Comparison of ENCODE assay signal across 37 cellular contexts in genomic region chr5:150239794-150240122, GRCh38. TPM values are rescaled to one million over a fixed set of nuclear protein-coding genes. Genes with fewer than 3 reads are reported as not detected.
"Had no signal": no experiment of that assay in that cellular context is flagged by ENCODE, and none has a peak within 500 bp of the region (broad histone marks: within the 10 kb centered on the region; RNA-seq: fewer than 3 reads in every experiment).

No MANE protein-coding gene starts in this region.

- H3K4me3 ChIP-seq: esophagus muscularis mucosa, gastroesophageal sphincter had no signal

- H3K36me3 Mint-ChIP-seq: activated naive CD8-positive, alpha-beta T cell; T-cell had no signal

- H3K9me3 Mint-ChIP-seq: activated B cell treated with CpG ODN at 0.5 μM for 24 hours; activated CD8-positive, alpha-beta T cell treated with anti-CD3 and anti-CD28 coated beads for 36 hours; activated T-cell treated with anti-CD3 and anti-CD28 coated beads, Interleukin-2, amount 50 U/mL, for 4 hours; activated T-helper 17 cell treated with anti-CD3 and anti-CD28 coated beads, Interleukin-2, amount 50 U/mL, for 72 hours; effector memory CD8-positive, alpha-beta T cell; T-cell; T-helper 1 cell treated with Interleukin-12 subunit alpha and Interleukin-12 subunit beta and Interleukin-4 antibody, amounts not matched to agents 30 μg/mL and 1 μg/mL, for 36 hours had no signal

- H3K27me3 ChIP-seq: brain microvascular endothelial cell, esophagus muscularis mucosa, gastroesophageal sphincter had no signal

- H3K4me1 Mint-ChIP-seq: activated B cell treated with CpG ODN at 0.5 μM for 24 hours; activated T-helper 17 cell treated with anti-CD3 and anti-CD28 coated beads, Interleukin-2, amount 50 U/mL, for 72 hours; T-cell had no signal

- H3K27me3 Mint-ChIP-seq: activated B cell treated with CpG ODN at 0.5 μM for 24 hours; activated CD8-positive, alpha-beta T cell treated with anti-CD3 and anti-CD28 coated beads for 36 hours; activated naive CD8-positive, alpha-beta T cell; activated T-helper 17 cell treated with anti-CD3 and anti-CD28 coated beads, Interleukin-2, amount 50 U/mL, for 72 hours had no signal

- FAIRE-seq: astrocyte, colon had no signal

- H3K36me3 ChIP-seq: brain microvascular endothelial cell, WERI-Rb-1 had no signal

- H3K4me3 Mint-ChIP-seq: activated B cell treated with CpG ODN at 0.5 μM for 24 hours; activated CD8-positive, alpha-beta T cell treated with anti-CD3 and anti-CD28 coated beads for 36 hours; activated naive CD8-positive, alpha-beta T cell; activated T-cell treated with anti-CD3 and anti-CD28 coated beads, Interleukin-2, amount 50 U/mL, for 4 hours; activated T-helper 17 cell treated with anti-CD3 and anti-CD28 coated beads, Interleukin-2, amount 50 U/mL, for 72 hours; effector memory CD8-positive, alpha-beta T cell; T-cell; T-helper 1 cell treated with Interleukin-12 subunit alpha and Interleukin-12 subunit beta and Interleukin-4 antibody, amounts not matched to agents 30 μg/mL and 1 μg/mL, for 36 hours had no signal

- H3K27ac Mint-ChIP-seq: activated B cell treated with CpG ODN at 0.5 μM for 24 hours; activated CD8-positive, alpha-beta T cell treated with anti-CD3 and anti-CD28 coated beads for 36 hours; activated naive CD8-positive, alpha-beta T cell; activated T-helper 17 cell treated with anti-CD3 and anti-CD28 coated beads, Interleukin-2, amount 50 U/mL, for 72 hours; effector memory CD8-positive, alpha-beta T cell; T-cell; T-helper 1 cell treated with Interleukin-12 subunit alpha and Interleukin-12 subunit beta and Interleukin-4 antibody, amounts not matched to agents 30 μg/mL and 1 μg/mL, for 36 hours had no signal

- DNase-seq: activated B cell treated with CpG ODN at 0.5 μM for 24 hours; activated CD4-positive, alpha-beta T cell treated with anti-CD3 and anti-CD28 coated beads for 48 hours; activated CD4-positive, alpha-beta T cell treated with anti-CD3 and anti-CD28 coated beads, Interleukin-2, amount 50 U/mL, for 1 hour; activated CD4-positive, alpha-beta T cell treated with anti-CD3 and anti-CD28 coated beads, Interleukin-2, amount 50 U/mL, for 48 hours; activated CD8-positive, alpha-beta memory T cell treated with anti-CD3 and anti-CD28 coated beads for 24 hours; activated CD8-positive, alpha-beta T cell treated with anti-CD3 and anti-CD28 coated beads for 36 hours; activated effector memory CD4-positive, alpha-beta T cell treated with Interleukin-2 at 50 U/mL for 16 hours; activated gamma-delta T cell treated with Interleukin-2 at 50 U/mL for 16 hours; activated naive CD4-positive, alpha-beta T cell treated with anti-CD3 and anti-CD28 coated beads, Interleukin-2, amount 50 U/mL, for 16 hours; activated naive CD4-positive, alpha-beta T cell treated with Interleukin-2 at 50 U/mL for 16 hours; activated T-cell treated with anti-CD3 and anti-CD28 coated beads, Interleukin-2, amount 50 U/mL, for 4 hours; amniotic stem cell; anterior cingulate cortex; brain microvascular endothelial cell; caudate nucleus; cortex of kidney; dermis blood vessel endothelial cell; effector CD4-positive, alpha-beta T cell; effector memory CD8-positive, alpha-beta T cell; erythroblast; foreskin melanocyte; SW 1271; T-cell; T1000; WERI-Rb-1 had no signal

- H3K27ac ChIP-seq: brain microvascular endothelial cell, esophagus muscularis mucosa, gastroesophageal sphincter, WERI-Rb-1 had no signal

- ATAC-seq: activated CD4-positive, CD25-positive, alpha-beta regulatory T cell treated with anti-CD3 and anti-CD28 coated beads, Interleukin-2, amount 50 U/mL, for 24 hours; activated CD8-positive, alpha-beta T cell treated with anti-CD3 and anti-CD28 coated beads for 36 hours; activated T-cell treated with anti-CD3 and anti-CD28 coated beads, Interleukin-2, amount 50 U/mL, for 4 hours; activated T-helper 17 cell treated with anti-CD3 and anti-CD28 coated beads, Interleukin-2, amount 50 U/mL, for 72 hours; effector memory CD8-positive, alpha-beta T cell; gastroesophageal sphincter; T-cell had no signal

- H3K9me3 ChIP-seq: esophagus muscularis mucosa, gastroesophageal sphincter had no signal

RNA-seq across cellular contexts. Expression of gene CAMK2A, which starts 49.8 kb away (rescaled TPM):
- total RNA-seq: activated B cell treated with CpG ODN at 0.5 μM for 24 hours; activated CD8-positive, alpha-beta T cell treated with anti-CD3 and anti-CD28 coated beads for 36 hours; activated T-cell treated with anti-CD3 and anti-CD28 coated beads, Interleukin-2, amount 50 U/mL, for 4 hours; activated T-helper 17 cell treated with anti-CD3 and anti-CD28 coated beads, Interleukin-2, amount 50 U/mL, for 72 hours; chondrocyte; dermis blood vessel endothelial cell; glomerular endothelial cell; T-cell; T-helper 2 cell treated with Interferon-gamma antibody and Interleukin-4, amounts not matched to agents 100 ng/mL and 5 ng/mL, for 36 hours had no signal

RNA-seq across cellular contexts. Expression of gene SLC6A7, which starts 49.9 kb away (rescaled TPM):
- total RNA-seq: activated B cell treated with CpG ODN at 0.5 μM for 24 hours; activated CD8-positive, alpha-beta T cell treated with anti-CD3 and anti-CD28 coated beads for 36 hours; activated T-cell treated with anti-CD3 and anti-CD28 coated beads, Interleukin-2, amount 50 U/mL, for 4 hours; activated T-helper 17 cell treated with anti-CD3 and anti-CD28 coated beads, Interleukin-2, amount 50 U/mL, for 72 hours; astrocyte; chondrocyte; dermis blood vessel endothelial cell; esophagus muscularis mucosa; fibroblast of lung; gastroesophageal sphincter; glomerular endothelial cell; T-cell; T-helper 2 cell treated with Interferon-gamma antibody and Interleukin-4, amounts not matched to agents 100 ng/mL and 5 ng/mL, for 36 hours had no signal
